32 cellular contexts compared by ENCODE assay signal in the genomic region with DNA sequence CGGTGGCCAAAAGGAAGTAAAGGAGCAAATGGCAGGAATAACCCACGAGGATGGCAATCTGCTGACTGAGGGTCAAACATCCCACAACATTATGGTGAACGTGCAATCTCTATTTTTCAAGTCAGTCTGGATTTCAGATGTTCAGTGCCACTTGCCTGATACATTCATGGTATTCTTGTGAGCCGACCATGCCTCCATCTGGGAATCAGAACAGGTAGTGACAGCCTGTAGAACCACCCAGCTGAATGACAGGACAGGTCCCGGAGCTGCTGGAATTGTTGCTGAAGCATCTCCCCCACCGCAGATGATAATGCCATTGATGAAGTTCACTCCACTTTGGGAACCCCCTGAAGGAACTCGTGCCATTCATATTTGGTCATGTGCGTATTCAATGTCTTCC.
"Had no signal": no experiment of that assay in that cellular context is flagged by ENCODE, and none has a peak within 500 bp of the region (broad histone marks: within the 10 kb centered on the region; RNA-seq: fewer than 3 reads in every experiment).

No MANE protein-coding gene starts in this region.

- H3K36me3 Mint-ChIP-seq: naive B cell; stimulated activated effector memory CD8-positive, alpha-beta T cell treated with anti-CD3 and anti-CD28 coated beads, Interleukin-12 subunit alpha, Interleukin-12 subunit beta, amount 100 ng/mL, for 72 hours; type B pancreatic cell had no signal

- H3K4me3 Mint-ChIP-seq: activated CD4-positive, alpha-beta memory T cell treated with anti-CD3 and anti-CD28 coated beads, Interleukin-2, amount 10 ng/mL, durations not matched to agents 7 days and 5 days; activated naive CD8-positive, alpha-beta T cell treated with anti-CD3 and anti-CD28 coated beads, Interleukin-2, amount 50 U/mL, for 24 hours; activated T-cell treated with anti-CD3 and anti-CD28 coated beads, Interleukin-2, amount 50 U/mL, for 24 hours; endodermal cell; naive B cell; nephron progenitor cell; stimulated activated effector memory CD8-positive, alpha-beta T cell treated with anti-CD3 and anti-CD28 coated beads, Interleukin-12 subunit alpha, Interleukin-12 subunit beta, amount 100 ng/mL, for 72 hours; stimulated activated naive CD8-positive, alpha-beta T cell treated with anti-CD3 and anti-CD28 coated beads, Interleukin-15, Interleukin-2, amounts not matched to agents 100 ng/mL and 50 ng/mL, for 24 hours; T-helper 1 cell treated with Interleukin-12 subunit alpha and Interleukin-12 subunit beta and Interleukin-4 antibody, amounts not matched to agents 30 μg/mL and 1 μg/mL, for 36 hours; type B pancreatic cell had no signal

- DNase-seq: activated CD4-positive, alpha-beta memory T cell treated with anti-CD3 and anti-CD28 coated beads, Interleukin-2, amount 10 ng/mL, durations not matched to agents 7 days and 5 days; activated CD4-positive, alpha-beta T cell treated with anti-CD3 and anti-CD28 coated beads for 48 hours; activated gamma-delta T cell; activated naive CD4-positive, alpha-beta T cell treated with anti-CD3 and anti-CD28 coated beads, Interleukin-2, amount 50 U/mL, for 16 hours; activated naive CD8-positive, alpha-beta T cell treated with anti-CD3 and anti-CD28 coated beads, Interleukin-2, amount 50 U/mL, for 24 hours; activated T-cell treated with anti-CD3 and anti-CD28 coated beads, Interleukin-2, amount 50 U/mL, for 24 hours; amygdala; central memory CD4-positive, alpha-beta T cell; endodermal cell; foreskin melanocyte; heart right ventricle; kidney glomerular epithelial cell; left ventricle myocardium inferior; nephron progenitor cell; ovary; small intestine; stimulated activated CD4-positive, alpha-beta T cell treated with anti-CD3 and anti-CD28 coated beads, Interleukin-4, amount 100 ng/mL, for 24 hours; SW 1271; T-helper 9 cell had no signal

- H3K4me1 ChIP-seq: breast epithelium had no signal

- H3K9me3 ChIP-seq: breast epithelium, heart right ventricle, left ventricle myocardium inferior, neutrophil, ovary, vagina had no signal

- H3K27me3 ChIP-seq: breast epithelium, heart right ventricle, neutrophil, ovary, vagina had no signal

- FAIRE-seq: small intestine, TTC549 had no signal

- H3K27me3 Mint-ChIP-seq: activated CD4-positive, alpha-beta memory T cell treated with anti-CD3 and anti-CD28 coated beads, Interleukin-2, amount 10 ng/mL, durations not matched to agents 7 days and 5 days; activated naive CD8-positive, alpha-beta T cell treated with anti-CD3 and anti-CD28 coated beads, Interleukin-2, amount 50 U/mL, for 24 hours; activated T-cell treated with anti-CD3 and anti-CD28 coated beads, Interleukin-2, amount 50 U/mL, for 24 hours; naive B cell; stimulated activated naive CD8-positive, alpha-beta T cell treated with anti-CD3 and anti-CD28 coated beads, Interleukin-15, Interleukin-2, amounts not matched to agents 100 ng/mL and 50 ng/mL, for 24 hours had no signal

- H3K9me3 Mint-ChIP-seq: activated CD4-positive, alpha-beta memory T cell treated with anti-CD3 and anti-CD28 coated beads, Interleukin-2, amount 10 ng/mL, durations not matched to agents 7 days and 5 days; activated naive CD8-positive, alpha-beta T cell treated with anti-CD3 and anti-CD28 coated beads, Interleukin-2, amount 50 U/mL, for 24 hours; activated T-cell treated with anti-CD3 and anti-CD28 coated beads, Interleukin-2, amount 50 U/mL, for 24 hours; endodermal cell; naive B cell; stimulated activated effector memory CD8-positive, alpha-beta T cell treated with anti-CD3 and anti-CD28 coated beads, Interleukin-12 subunit alpha, Interleukin-12 subunit beta, amount 100 ng/mL, for 72 hours; stimulated activated naive CD8-positive, alpha-beta T cell treated with anti-CD3 and anti-CD28 coated beads, Interleukin-15, Interleukin-2, amounts not matched to agents 100 ng/mL and 50 ng/mL, for 24 hours; T-helper 1 cell treated with Interleukin-12 subunit alpha and Interleukin-12 subunit beta and Interleukin-4 antibody, amounts not matched to agents 30 μg/mL and 1 μg/mL, for 36 hours had no signal

- H3K4me1 Mint-ChIP-seq: activated CD4-positive, alpha-beta memory T cell treated with anti-CD3 and anti-CD28 coated beads, Interleukin-2, amount 10 ng/mL, durations not matched to agents 7 days and 5 days; activated naive CD8-positive, alpha-beta T cell treated with anti-CD3 and anti-CD28 coated beads, Interleukin-2, amount 50 U/mL, for 24 hours; stimulated activated effector memory CD8-positive, alpha-beta T cell treated with anti-CD3 and anti-CD28 coated beads, Interleukin-12 subunit alpha, Interleukin-12 subunit beta, amount 100 ng/mL, for 72 hours had no signal

- H3K4me3 ChIP-seq: breast epithelium, heart right ventricle, left ventricle myocardium inferior, ovary, vagina had no signal

- ATAC-seq: activated naive CD8-positive, alpha-beta T cell treated with anti-CD3 and anti-CD28 coated beads, Interleukin-2, amount 50 U/mL, for 24 hours; esophagus mucosa; heart right ventricle; sciatic nerve; stimulated activated effector memory CD8-positive, alpha-beta T cell treated with anti-CD3 and anti-CD28 coated beads, Interleukin-12 subunit alpha, Interleukin-12 subunit beta, amount 100 ng/mL, for 72 hours had no signal

- H3K36me3 ChIP-seq: breast epithelium, heart right ventricle, left ventricle myocardium inferior, neutrophil, ovary, vagina had no signal

- H3K27ac ChIP-seq: breast epithelium, heart right ventricle, left ventricle myocardium inferior, ovary, vagina, VCaP had no signal

- H3K27ac Mint-ChIP-seq: activated CD4-positive, alpha-beta memory T cell treated with anti-CD3 and anti-CD28 coated beads, Interleukin-2, amount 10 ng/mL, durations not matched to agents 7 days and 5 days; activated naive CD8-positive, alpha-beta T cell treated with anti-CD3 and anti-CD28 coated beads, Interleukin-2, amount 50 U/mL, for 24 hours; activated T-cell treated with anti-CD3 and anti-CD28 coated beads, Interleukin-2, amount 50 U/mL, for 24 hours; endodermal cell; nephron progenitor cell; progenitor cell of endocrine pancreas; stimulated activated effector memory CD8-positive, alpha-beta T cell treated with anti-CD3 and anti-CD28 coated beads, Interleukin-12 subunit alpha, Interleukin-12 subunit beta, amount 100 ng/mL, for 72 hours; stimulated activated naive CD8-positive, alpha-beta T cell treated with anti-CD3 and anti-CD28 coated beads, Interleukin-15, Interleukin-2, amounts not matched to agents 100 ng/mL and 50 ng/mL, for 24 hours; T-helper 1 cell treated with Interleukin-12 subunit alpha and Interleukin-12 subunit beta and Interleukin-4 antibody, amounts not matched to agents 30 μg/mL and 1 μg/mL, for 36 hours; type B pancreatic cell had no signal
